Comparison of ENCODE assay signal across 17 cellular contexts in genomic region chr4:153234923-153235322, GRCh38. TPM values are rescaled to one million over a fixed set of nuclear protein-coding genes. Genes with fewer than 3 reads are reported as not detected.
DNase-seq lines count a peak whose midpoint lies in the region; ATAC-seq, FAIRE-seq and TF ChIP-seq lines count a peak whose summit lies in the region.
"Had no signal": no experiment of that assay in that cellular context is flagged by ENCODE, and none has a peak within 500 bp of the region (broad histone marks: within the 10 kb centered on the region; RNA-seq: fewer than 3 reads in every experiment).

No MANE protein-coding gene starts in this region.

- DNase-seq in GDM1 (lab: John Stamatoyannopoulos, UW) (peak; percentile 25), LHCN-M2 (ENCODE audit: low read depth) (peak; percentile 62), K562 (ENCODE audit: extremely low read depth in 1 of 4, low spot score in 3 of 4) (no peak), mesendoderm (peak; percentile 48), NCI-H146 (lab: John Stamatoyannopoulos, UW) (no peak)
- DNase-seq in activated CD4-positive, alpha-beta T cell treated with anti-CD3 and anti-CD28 coated beads, Interleukin-2, amount 10 ng/mL, durations not matched to agents 7 days and 5 days, result no peak
- DNase-seq in stimulated activated CD4-positive, alpha-beta T cell treated with anti-CD3 and anti-CD28 coated beads, Interleukin-4, amount 100 ng/mL, for 24 hours, result no peak
- DNase-seq: activated T-cell treated with anti-CD3 and anti-CD28 coated beads, Interleukin-2, amount 50 U/mL, for 1 hour; aorta; effector memory CD4-positive, alpha-beta T cell; left lung; NCI-H2029 treated with DMSO at 0.1 percent for 48 hours; NCI-H82; SIG-M5; substantia nigra had no signal

- H4K8ac ChIP-seq in mesendoderm (ENCODE audit: low read depth, low read length), result no peak overlapping the region

- CTCF ChIA-PET in K562 (lab: Yijun Ruan, JAX; ENCODE audit: low intra/inter-chr PET ratio), result no interaction called here
- CTCF ChIA-PET in activated CD4-positive, alpha-beta T cell treated with anti-CD3 and anti-CD28 coated beads, Interleukin-2, amount 10 ng/mL, durations not matched to agents 7 days and 5 days (lab: Charles Lee), result no interaction called here

- H3K36me3 ChIP-seq in K562 (ENCODE audit: control insufficient read depth, insufficient read depth, low read length) (no peaks in the 10 kb centered on the region), mesendoderm (ENCODE audit: control insufficient read depth, insufficient read depth, low read length) (no peaks in the 10 kb centered on the region)
- H3K36me3 ChIP-seq: left lung had no signal

- no peak overlapping the region for H3K9ac ChIP-seq in K562 (ENCODE audit: insufficient read depth in 1 of 2, low read depth in 2 of 2, low read length in 2 of 2)
- no peak overlapping the region for H3K9ac ChIP-seq in mesendoderm (ENCODE audit: low read length)

- no peak overlapping the region for H2BK5ac ChIP-seq in mesendoderm (ENCODE audit: low read length)

- no peak overlapping the region for H2BK15ac ChIP-seq in mesendoderm (replicated peaks; ENCODE audit: low read depth)

- H3K4me2 ChIP-seq in K562 (ENCODE audit: insufficient read depth, low read length) (no peak overlapping the region), mesendoderm (ENCODE audit: low read length) (no peak overlapping the region)

- H3K23ac ChIP-seq in mesendoderm (ENCODE audit: low read length), result no peak overlapping the region

- H3K79me2 ChIP-seq in K562 (ENCODE audit: control insufficient read depth, insufficient read depth, low read length) (no peaks in the 10 kb centered on the region), mesendoderm (ENCODE audit: control insufficient read depth, insufficient read depth, low read length) (no peaks in the 10 kb centered on the region)

- H3K4me3 Mint-ChIP-seq in activated CD4-positive, alpha-beta T cell treated with anti-CD3 and anti-CD28 coated beads, Interleukin-2, amount 10 ng/mL, durations not matched to agents 7 days and 5 days, result no peak overlapping the region
- H3K4me3 Mint-ChIP-seq: IgD-negative memory B cell had no signal

- H4K5ac ChIP-seq in mesendoderm (ENCODE audit: low read length), result no peak overlapping the region

- H3K9me3 ChIP-seq in K562 (replicated peaks; ENCODE audit: control insufficient read depth, insufficient read depth, low read depth, low read length), result no peaks in the 10 kb centered on the region
- H3K9me3 ChIP-seq: left lung had no signal

- intact Hi-C loops in K562 (cut with micrococcal nuclease), result loop anchor here (5.0 to 10.0 kb wide), 2 partner anchors 93 to 410 kb away; no protein-coding TSS in a partner anchor

- H3K27me3 Mint-ChIP-seq in activated CD4-positive, alpha-beta T cell treated with anti-CD3 and anti-CD28 coated beads, Interleukin-2, amount 10 ng/mL, durations not matched to agents 7 days and 5 days, result peaks cover 16% of the 10 kb centered on the region

- no peaks in the 10 kb centered on the region for H3K9me1 ChIP-seq in K562 (ENCODE audit: control insufficient read depth, insufficient read depth, low read length)

- H3K4ac ChIP-seq in mesendoderm (ENCODE audit: low read depth, low read length), result no peak overlapping the region

- no peaks in the 10 kb centered on the region for H3K36me3 Mint-ChIP-seq in activated CD4-positive, alpha-beta T cell treated with anti-CD3 and anti-CD28 coated beads, Interleukin-2, amount 10 ng/mL, durations not matched to agents 7 days and 5 days (ENCODE audit: low read depth)

- no peaks in the 10 kb centered on the region for H3K9me3 Mint-ChIP-seq in activated CD4-positive, alpha-beta T cell treated with anti-CD3 and anti-CD28 coated beads, Interleukin-2, amount 10 ng/mL, durations not matched to agents 7 days and 5 days

- no peak overlapping the region for H3K27ac Mint-ChIP-seq in activated CD4-positive, alpha-beta T cell treated with anti-CD3 and anti-CD28 coated beads, Interleukin-2, amount 10 ng/mL, durations not matched to agents 7 days and 5 days

- no peak overlapping the region for H3K56ac ChIP-seq in mesendoderm (ENCODE audit: low read length)

- no peak overlapping the region for H2AFZ ChIP-seq in K562 (ENCODE audit: low read depth, low read length)

- no peak for FAIRE-seq in K562 (lab: Jason Lieb, UNC)

- H3K4me3 ChIP-seq in K562 (no peak overlapping the region), mesendoderm (ENCODE audit: low read length) (no peak overlapping the region)
- H3K4me3 ChIP-seq: left lung, skin epidermis had no signal

- TF ChIP-seq EP300 in K562 (IDR thresholded peaks at IDR 0.05; ENCODE audit: low read length), result no peak

- H3K27ac ChIP-seq in K562 (ENCODE audit: extremely low read depth, low read depth, low read length) (no peak overlapping the region), mesendoderm (ENCODE audit: low read depth, low read length) (no peak overlapping the region)
- H3K27ac ChIP-seq: left lung, skin epidermis had no signal

- peaks cover 14% of the 10 kb centered on the region for H3K4me1 Mint-ChIP-seq in activated CD4-positive, alpha-beta T cell treated with anti-CD3 and anti-CD28 coated beads, Interleukin-2, amount 10 ng/mL, durations not matched to agents 7 days and 5 days

- H3K79me1 ChIP-seq in mesendoderm (ENCODE audit: low read length), result peaks cover 2% of the 10 kb centered on the region

- H4K20me1 ChIP-seq in K562 (replicated peaks; ENCODE audit: control insufficient read depth, insufficient read depth, low read length), result no peaks in the 10 kb centered on the region

- H3K27me3 ChIP-seq in K562 (ENCODE audit: control insufficient read depth in 2 of 2, insufficient read depth in 2 of 2, low read length in 2 of 2), result peaks cover 11 to 32% of the 10 kb centered on the region in 2 experiments
- H3K27me3 ChIP-seq in mesendoderm (ENCODE audit: insufficient read depth, low read length, poor library complexity), result no peaks in the 10 kb centered on the region
- H3K27me3 ChIP-seq: left lung had no signal

- TF ChIP-seq CTCF in K562 (IDR thresholded peaks at IDR 0.05 in 2 of 3, conservative IDR thresholded peaks at IDR 0.05 in 1 of 3; ENCODE audit: insufficient read depth in 2 of 3, low read depth in 1 of 3, low read length in 3 of 3), result no peak

- no peak overlapping the region for H3K18ac ChIP-seq in mesendoderm (ENCODE audit: low read length)

- H2AK5ac ChIP-seq in mesendoderm (ENCODE audit: low read length), result no peak overlapping the region

- WGBS in K562 (ENCODE audit: insufficient coverage, low coverage, missing lambda C conversion rate), result 0% methylated on average over 2 of the region's 2 CpGs
- no CpG with 5 or more reads among the region's 2 CpGs for WGBS in mesendoderm (ENCODE audit: extremely low coverage, insufficient coverage, low lambda C conversion rate)

- POLR2A ChIA-PET in K562 (lab: Yijun Ruan, JAX), result interaction anchor here (1.0 kb wide), 1 partner anchor 22 kb away, joined by 7 read pairs; no protein-coding TSS in a partner anchor
- POLR2A ChIA-PET in activated CD4-positive, alpha-beta T cell treated with anti-CD3 and anti-CD28 coated beads, Interleukin-2, amount 10 ng/mL, durations not matched to agents 7 days and 5 days (lab: Charles Lee), result no interaction called here

- no peak overlapping the region for H2BK120ac ChIP-seq in mesendoderm (ENCODE audit: low read depth, low read length)

- TF ChIP-seq RAD21 in K562 (CRISPR knock-in tag; conservative IDR thresholded peaks at IDR 0.05 in 1 of 2, IDR thresholded peaks at IDR 0.05 in 1 of 2), result no peak

- ATAC-seq in K562, result no peak
- ATAC-seq: left lung had no signal

- in situ Hi-C loops in K562 (cut with MboI), result no loop called here

- no TSS peak for BruUV-seq in K562 (replicated peaks; lab: Mats Ljungman, UMichigan)

- no peak for TF ChIP-seq POLR2A in K562 (conservative IDR thresholded peaks at IDR 0.05)

- H3K4me1 ChIP-seq in K562 (replicated peaks in 1 of 2; ENCODE audit: control insufficient read depth in 2 of 2, insufficient read depth in 2 of 2, low read length in 2 of 2) (no peaks in the 10 kb centered on the region), mesendoderm (ENCODE audit: control insufficient read depth, low read depth, low read length) (peaks cover 6% of the 10 kb centered on the region)

TF ChIP-seq in K562, 482 proteins besides CTCF, POLR2A, EP300 and RAD21:
- TF ChIP-seq MEIS2 (IDR thresholded peaks at IDR 0.05; ENCODE audit: partially characterized antibody) (peak; percentile 48), NR2F6 (CRISPR knock-in tag; IDR thresholded peaks at IDR 0.05) (no peak), BRF1 (IDR thresholded peaks at IDR 0.05; ENCODE audit: borderline replicate concordance, extremely low read depth, insufficient read length) (no peak), KHSRP (IDR thresholded peaks at IDR 0.05) (no peak), JUND (IDR thresholded peaks at IDR 0.05; ENCODE audit: borderline replicate concordance, low read depth, low read length) (peak; percentile 21; the same call in 1 of the 2 replicates), JUND (tag; IDR thresholded peaks at IDR 0.05; ENCODE audit: borderline replicate concordance, low read depth, low read length) (peak; percentile 34; the same call in 1 of the 3 replicates), FOSL1 (tag; conservative IDR thresholded peaks at IDR 0.05) (0 out of 2 replicates have a peak, but pooled peaks have one; percentile 20)
TF ChIP-seq in K562: peak in this region for 3.

RNA-seq across cellular contexts. Expression of gene TRIM2, which starts 30.7 kb away (rescaled TPM):
- 11.0 and 11.5 TPM in 2 replicates for total RNA-seq in LHCN-M2 (2014; rRNA removed)
- polyA plus RNA-seq in LHCN-M2 (2012), result 2.4 TPM
- total RNA-seq in K562 (2011; cell fraction: chromatin; rRNA removed; ENCODE audit: low replicate concordance), result 0.56 TPM in 2 replicates
- total RNA-seq in K562 (2011; cell fraction: nucleolus; rRNA removed), result 0.50 and 0.66 TPM in 2 replicates
- 0.69 TPM in 1 of 2 replicates, not detected in the other for total RNA-seq in K562 (2011; cell fraction: nucleoplasm; rRNA removed)
- 0.12 and 0.41 TPM in 2 replicates for total RNA-seq in K562 (2014; rRNA removed)
- total RNA-seq in K562 (2014; rRNA removed; fragmentation: Illumina TruSeq; extraction: Trizol), result 0.10 and 0.18 TPM in 2 replicates
- 0.04 TPM in 2 replicates for total RNA-seq in K562 (2015; rRNA removed; fragmentation: Illumina TruSeq; extraction: Trizol)
- total RNA-seq in K562 (2021), result 0.09 and 0.16 TPM in 2 replicates
- polyA plus RNA-seq in K562 (2011; rRNA removed), result 0.11 and 0.17 TPM in 2 replicates
- polyA plus RNA-seq in K562 (2011; cell fraction: cytosol; rRNA removed), result 0.03 and 0.25 TPM in 2 replicates
- 0.39 and 0.46 TPM in 2 replicates for polyA plus RNA-seq in K562 (2011; cell fraction: nucleus; rRNA removed)
- polyA plus RNA-seq in K562 (2012), result 0.14 and 0.53 TPM in 2 replicates
- polyA plus RNA-seq in K562 (2014; fragmentation: Illumina TruSeq; extraction: Trizol), result 0.03 and 0.27 TPM in 2 replicates
- polyA plus RNA-seq in K562 (2014; fragmentation: Nextera tagmentation; extraction: Ambion mirVana), result under 1 TPM; 0.01 TPM
- polyA plus RNA-seq in K562 (2014; rRNA removed), result 1.0 TPM in 1 of 2 replicates, not detected in the other
- 0.21 and 0.46 TPM in 2 replicates for polyA minus RNA-seq in K562 (2011; rRNA and poly(A)+ RNA removed)
- not detected in 2 replicates for polyA minus RNA-seq in K562 (2011; cell fraction: cytosol; rRNA and poly(A)+ RNA removed)
- polyA minus RNA-seq in K562 (2011; cell fraction: nucleus; rRNA and poly(A)+ RNA removed), result 0.13 and 0.33 TPM in 2 replicates
- polyA plus RNA-seq in mesendoderm (2013, experiment 1 of 2), result 13.0 TPM
- polyA plus RNA-seq in mesendoderm (2013, experiment 2 of 2), result 13.2 TPM
- under 1 TPM; 0.20 to 0.44 TPM for total RNA-seq in activated CD4-positive, alpha-beta T cell treated with anti-CD3 and anti-CD28 coated beads, Interleukin-2, amount 10 ng/mL, durations not matched to agents 7 days and 5 days

Comparison
In these comparisons a context has a peak if more than half of its experiments do, and no peak if none do; other contexts are left out.
1. DNase-seq: peak in GDM1 (single experiment), LHCN-M2 (single experiment) and mesendoderm (single experiment); none in K562 (0 of 4), activated CD4-positive, alpha-beta T cell treated with anti-CD3 and anti-CD28 coated beads, Interleukin-2, amount 10 ng/mL, durations not matched to agents 7 days and 5 days (single experiment), NCI-H146 (single experiment) and stimulated activated CD4-positive, alpha-beta T cell treated with anti-CD3 and anti-CD28 coated beads, Interleukin-4, amount 100 ng/mL, for 24 hours (single experiment).